In the genomic region with DNA sequence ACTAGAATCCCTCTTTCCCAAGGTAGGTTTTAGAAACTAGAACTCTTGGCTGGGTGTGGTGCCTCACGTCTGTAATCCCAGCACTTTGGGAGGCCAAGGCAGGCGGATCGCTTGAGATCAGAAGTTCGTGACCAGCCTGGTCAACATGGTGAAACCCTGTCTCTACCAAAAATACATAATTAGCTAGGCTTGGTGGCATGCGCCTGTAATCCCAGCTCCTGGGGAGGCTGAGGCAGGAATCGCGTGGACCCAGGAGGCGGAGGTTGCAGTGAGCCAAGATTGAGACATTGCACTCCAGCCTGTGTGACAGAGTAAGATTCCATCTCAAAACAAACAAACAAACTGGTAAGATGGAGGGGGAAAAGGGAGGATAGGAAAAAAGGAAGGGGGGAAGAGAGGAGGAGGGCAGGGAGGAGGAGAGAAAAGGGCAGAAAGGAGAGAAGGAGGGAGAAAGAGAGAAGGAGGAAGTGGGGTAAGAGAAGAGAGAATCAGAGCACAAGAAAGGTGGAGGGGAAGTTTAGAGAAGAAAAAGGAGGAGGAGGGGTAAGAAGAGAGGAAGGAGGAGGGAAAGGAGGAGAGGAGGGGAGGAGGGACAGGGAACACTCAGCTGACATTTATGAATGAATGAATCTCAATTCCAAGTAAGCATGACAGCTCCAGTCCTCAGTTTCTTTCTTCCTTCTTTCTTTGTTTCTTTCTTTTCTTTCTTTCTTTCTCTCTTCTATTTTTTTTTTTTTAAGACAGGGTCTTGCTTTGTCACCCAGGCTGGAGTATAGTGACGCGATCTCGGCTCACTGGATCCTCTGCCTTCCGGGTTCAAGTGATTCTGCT, we compare ENCODE assay signal across 17 cellular contexts. TPM values are rescaled to one million over a fixed set of nuclear protein-coding genes. Genes with fewer than 3 reads are reported as not detected.
DNase-seq lines count a peak whose midpoint lies in the region; ATAC-seq and TF ChIP-seq lines count a peak whose summit lies in the region.
"Had no signal": no experiment of that assay in that cellular context is flagged by ENCODE, and none has a peak within 500 bp of the region (broad histone marks: within the 10 kb centered on the region; RNA-seq: fewer than 3 reads in every experiment).

No MANE protein-coding gene starts in this region.

- H3K36me3 Mint-ChIP-seq in brain (peaks cover 4% of the 10 kb centered on the region), nephron (ENCODE audit: low read depth) (no peaks in the 10 kb centered on the region), type B pancreatic cell (no peaks in the 10 kb centered on the region)

- H3K27me3 ChIP-seq in heart right ventricle, result no peaks in the 10 kb centered on the region

- peak overlapping the region in 9 of 10 donors; percentile 82 to 97 (median 96) for H3K27ac ChIP-seq in heart right ventricle

- intact Hi-C loops in heart right ventricle (cut with DNase I), result loop anchor here in 9 of 10 donors (2.0 to 10.0 kb wide), 8 partner anchors 45 to 160 kb away; a partner anchor contains a TSS
- intact Hi-C loops in Right ventricle myocardium inferior (cut with DNase I), result loop anchor here (2.0 to 5.0 kb wide), 4 partner anchors 45 to 120 kb away; a partner anchor contains a TSS

- no peak for ATAC-seq in heart right ventricle
- no peak for ATAC-seq in Right ventricle myocardium inferior
- no peak for ATAC-seq in GM18867 (IDR thresholded peaks at IDR 0.05; ENCODE audit: unreplicated experiment)
- ATAC-seq: esophagus mucosa had no signal

- DNase-seq in heart right ventricle (no peak), Right ventricle myocardium inferior (ENCODE audit: missing footprints) (no peak), type B pancreatic cell (ENCODE audit: extremely low spot score, unreplicated experiment) (no peak), NCI-H1048 (lab: John Stamatoyannopoulos, UW) (no peak), NCI-H1436 (lab: John Stamatoyannopoulos, UW) (no peak)
- DNase-seq: activated CD4-positive, alpha-beta T cell treated with anti-CD3 and anti-CD28 coated beads, Interleukin-2, amount 10 ng/mL, durations not matched to agents 24 days and 14 days; activated gamma-delta T cell; DMS53; Kasumi-1; small intestine; SW 1271 had no signal

- no peaks in the 10 kb centered on the region for H3K9me3 ChIP-seq in heart right ventricle

- H3K4me3 Mint-ChIP-seq in brain (peak overlapping the region in 4 of 5 experiments; percentile 4 to 97 (median 94)), nephron (peak overlapping the region; percentile 32 to 95 (median 47)), type B pancreatic cell (peak overlapping the region; percentile 39)

- H3K4me1 Mint-ChIP-seq in brain, result peaks cover 50% of the 10 kb centered on the region
- peaks cover 24% of the 10 kb centered on the region for H3K4me1 Mint-ChIP-seq in nephron
- H3K4me1 Mint-ChIP-seq in type B pancreatic cell (ENCODE audit: unreplicated experiment), result peaks cover 17% of the 10 kb centered on the region

- WGBS in heart right ventricle, 2 donors, result 64 to 70% methylated on average over 12 of the region's 12 CpGs

- no peaks in the 10 kb centered on the region for H3K9me3 Mint-ChIP-seq in brain
- H3K9me3 Mint-ChIP-seq in nephron, result no peaks in the 10 kb centered on the region
- H3K9me3 Mint-ChIP-seq in type B pancreatic cell, result no peaks in the 10 kb centered on the region
- H3K9me3 Mint-ChIP-seq: activated CD4-positive, alpha-beta T cell treated with anti-CD3 and anti-CD28 coated beads, Interleukin-2, amount 10 ng/mL, durations not matched to agents 24 days and 14 days; central memory CD8-positive, alpha-beta T cell had no signal

- no peak for TF ChIP-seq CTCF in heart right ventricle (IDR thresholded peaks at IDR 0.05)
- TF ChIP-seq CTCF in brain (conservative IDR thresholded peaks at IDR 0.05), result no peak
- no peak for TF ChIP-seq CTCF in nephron (IDR thresholded peaks at IDR 0.05; ENCODE audit: unreplicated experiment in 3 of 3)
- no peak for TF ChIP-seq CTCF in type B pancreatic cell (conservative IDR thresholded peaks at IDR 0.05)

- peaks cover 7 to 40% (median 24%) of the 10 kb centered on the region in 9 donors for H3K4me1 ChIP-seq in heart right ventricle

- H3K4me3 ChIP-seq in heart right ventricle, result peak overlapping the region in 8 of 10 donors; percentile 2 to 99 (median 82)

- H3K27me3 Mint-ChIP-seq in brain (peaks cover 10% of the 10 kb centered on the region), nephron (ENCODE audit: low read depth) (peaks cover 8% of the 10 kb centered on the region), type B pancreatic cell (peaks cover 3% of the 10 kb centered on the region)
- H3K27me3 Mint-ChIP-seq: central memory CD8-positive, alpha-beta T cell had no signal

- H3K27ac Mint-ChIP-seq in brain (peak overlapping the region in 3 of 5 experiments; percentile 16 to 98 (median 96)), nephron (peak overlapping the region in 2 of 3 experiments; percentile 10 to 49), type B pancreatic cell (peak overlapping the region; percentile 56)
- H3K27ac Mint-ChIP-seq: activated CD4-positive, alpha-beta T cell treated with anti-CD3 and anti-CD28 coated beads, Interleukin-2, amount 10 ng/mL, durations not matched to agents 24 days and 14 days had no signal

- peaks cover 0 to 3% (median 0%) of the 10 kb centered on the region in 9 donors for H3K36me3 ChIP-seq in heart right ventricle

RNA-seq across cellular contexts. Expression of a gene that starts 2.6 kb away (rescaled TPM):
- total RNA-seq in heart right ventricle (10 to 100 TPM; 37.1 to 64.5 (median 47.2) TPM), Right ventricle myocardium inferior (66.2 TPM), type B pancreatic cell (ENCODE audit: low replicate concordance) (12.1 and 15.5 TPM in 2 replicates)
- polyA plus RNA-seq in heart right ventricle (10 to 100 TPM; 16.0 to 78.3 TPM), brain (ENCODE audit: insufficient read depth, low read depth, low replicate concordance) (20.4 TPM)

RNA-seq across cellular contexts. Expression of a gene that starts 7.0 kb away (rescaled TPM):
- total RNA-seq in heart right ventricle (under 1 TPM in 4 of 10 donors, not detected in 6; 0.42 to 0.80 (median 0.55) TPM), Right ventricle myocardium inferior (not detected), type B pancreatic cell (ENCODE audit: low replicate concordance) (not detected in 2 replicates)
- polyA plus RNA-seq in heart right ventricle (1 to 10 TPM in 1 of 2 donors, not detected in 1; 1.1 TPM), brain (ENCODE audit: insufficient read depth, low read depth, low replicate concordance) (not detected)
- total RNA-seq: activated CD4-positive, alpha-beta T cell treated with anti-CD3 and anti-CD28 coated beads, Interleukin-2, amount 10 ng/mL, durations not matched to agents 24 days and 14 days; esophagus mucosa; ureter had no signal
- polyA plus RNA-seq: small intestine had no signal

RNA-seq across cellular contexts. Expression of a gene that starts 19.2 kb away (rescaled TPM):
- under 1 TPM in 2 of 10 donors, not detected in 8; 0.12 to 0.20 TPM for total RNA-seq in heart right ventricle
- polyA plus RNA-seq in heart right ventricle, result under 1 TPM in 1 of 2 donors, not detected in 1; 0.03 TPM
- total RNA-seq in Right ventricle myocardium inferior, result not detected
- polyA plus RNA-seq in brain (ENCODE audit: insufficient read depth, low read depth, low replicate concordance), result 1.3 TPM
- 0.74 and 0.87 TPM in 2 replicates for total RNA-seq in type B pancreatic cell (ENCODE audit: low replicate concordance)
- total RNA-seq: activated CD4-positive, alpha-beta T cell treated with anti-CD3 and anti-CD28 coated beads, Interleukin-2, amount 10 ng/mL, durations not matched to agents 24 days and 14 days; esophagus mucosa had no signal

RNA-seq across cellular contexts. Expression of a gene that starts 43.8 kb away (rescaled TPM):
- total RNA-seq in heart right ventricle (10 to 100 TPM; 16.2 to 45.4 (median 20.6) TPM), Right ventricle myocardium inferior (20.8 TPM), type B pancreatic cell (ENCODE audit: low replicate concordance) (94.9 and 103 TPM in 2 replicates)
- polyA plus RNA-seq in heart right ventricle (10 to 100 TPM; 40.7 to 57.6 TPM), brain (ENCODE audit: insufficient read depth, low read depth, low replicate concordance) (95.7 TPM)

RNA-seq across cellular contexts. Expression of a gene that starts 47.8 kb away (rescaled TPM):
- total RNA-seq in heart right ventricle, result 10 to 100 TPM; 11.7 to 26.8 (median 13.4) TPM
- polyA plus RNA-seq in heart right ventricle, result 10 to 100 TPM; 38.6 to 50.0 TPM
- 19.9 TPM for total RNA-seq in Right ventricle myocardium inferior
- polyA plus RNA-seq in brain (ENCODE audit: insufficient read depth, low read depth, low replicate concordance), result 64.9 TPM
- 32.0 and 37.7 TPM in 2 replicates for total RNA-seq in type B pancreatic cell (ENCODE audit: low replicate concordance)

Comparison
In these comparisons a context has a peak if more than half of its experiments do, and no peak if none do; other contexts are left out.
1. H3K27ac Mint-ChIP-seq: peak in every context shown above with its lines; median percentile 96 in brain; 56 in type B pancreatic cell; 30 in nephron.
2. H3K4me3 Mint-ChIP-seq: peak in every context shown above with its lines; median percentile 94 in brain; 47 in nephron; 39 in type B pancreatic cell.